20 cellular contexts compared by ENCODE assay signal in the genomic region with DNA sequence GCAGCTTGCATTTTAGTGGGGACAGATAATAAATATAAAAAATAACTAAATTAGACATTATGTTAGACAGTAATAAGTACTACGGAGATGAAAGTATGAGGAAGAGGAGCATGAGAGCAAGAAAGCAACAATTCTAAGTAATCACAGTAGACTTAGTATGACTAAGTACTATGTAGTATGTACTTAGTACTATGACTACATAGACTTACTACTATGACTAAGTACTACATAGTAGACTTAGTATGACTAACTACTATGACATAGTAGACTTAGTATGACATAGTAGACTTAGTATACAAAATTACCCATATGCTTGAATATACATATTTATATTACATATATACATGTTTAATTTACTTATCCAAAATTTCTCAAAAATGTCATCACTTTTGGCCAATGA. TPM values are rescaled to one million over a fixed set of nuclear protein-coding genes. Genes with fewer than 3 reads are reported as not detected.
DNase-seq lines count a peak whose midpoint lies in the region; ATAC-seq and TF ChIP-seq lines count a peak whose summit lies in the region.
"Had no signal": no experiment of that assay in that cellular context is flagged by ENCODE, and none has a peak within 500 bp of the region (broad histone marks: within the 10 kb centered on the region; RNA-seq: fewer than 3 reads in every experiment).

No MANE protein-coding gene starts in this region.

- TF ChIP-seq CTCF in foreskin keratinocyte (conservative IDR thresholded peaks at IDR 0.05): no peak

- in situ Hi-C loops in G401 (cut with HindIII; ENCODE audit: low sequenced_read_pairs): no loop called here

- H3K27me3 ChIP-seq in foreskin keratinocyte: no peaks in the 10 kb centered on the region
- H3K27me3 ChIP-seq: BLaER1 had no signal

- no peaks in the 10 kb centered on the region for H3K4me1 ChIP-seq in foreskin keratinocyte
- H3K4me1 ChIP-seq: Caco-2 had no signal

- DNase-seq in DMS53 (lab: John Stamatoyannopoulos, UW) (peak; percentile 38), DMS53 treated with DMSO at 0.1 percent for 48 hours (lab: John Stamatoyannopoulos, UW; ENCODE audit: unreplicated experiment) (no peak), RKO (ENCODE audit: low spot score) (peak; percentile 62), foreskin keratinocyte (no peak), G401 (ENCODE audit: low spot score) (no peak)
- DNase-seq: Caco-2; CD4-positive, CD25-positive, alpha-beta regulatory T cell; CD8-positive, alpha-beta T cell; DMS153; DND-41; GF-D8; H9 had no signal

- H3K27ac ChIP-seq in foreskin keratinocyte: no peak overlapping the region
- H3K27ac ChIP-seq: 22Rv1, BLaER1, C4-2B had no signal

- ATAC-seq in foreskin keratinocyte (peak; percentile 68), GM19035 (IDR thresholded peaks at IDR 0.05; ENCODE audit: unreplicated experiment) (no peak)
- ATAC-seq: CD8-positive, alpha-beta T cell; GM23338; HCT116 had no signal

RNA-seq across cellular contexts. Expression of a gene that starts 29.3 kb away (rescaled TPM):
- not detected in 2 replicates for total RNA-seq in foreskin keratinocyte
- polyA plus RNA-seq in foreskin keratinocyte: not detected in 2 replicates
- not detected in 2 replicates for total RNA-seq in G401 (2014; rRNA removed; shearing (Covaris generic))
- total RNA-seq: B cell, Caco-2, H9 had no signal
- polyA plus RNA-seq: AG04450, GM23338 had no signal

Comparison
In these comparisons a context has a peak if more than half of its experiments do, and no peak if none do; other contexts are left out.
1. DNase-seq: peak in DMS53 (single experiment) and RKO (single experiment); none in DMS53 treated with DMSO at 0.1 percent for 48 hours (single experiment), foreskin keratinocyte (0 of 2) and G401 (single experiment).